8 cellular contexts compared by ENCODE assay signal in the genomic region with DNA sequence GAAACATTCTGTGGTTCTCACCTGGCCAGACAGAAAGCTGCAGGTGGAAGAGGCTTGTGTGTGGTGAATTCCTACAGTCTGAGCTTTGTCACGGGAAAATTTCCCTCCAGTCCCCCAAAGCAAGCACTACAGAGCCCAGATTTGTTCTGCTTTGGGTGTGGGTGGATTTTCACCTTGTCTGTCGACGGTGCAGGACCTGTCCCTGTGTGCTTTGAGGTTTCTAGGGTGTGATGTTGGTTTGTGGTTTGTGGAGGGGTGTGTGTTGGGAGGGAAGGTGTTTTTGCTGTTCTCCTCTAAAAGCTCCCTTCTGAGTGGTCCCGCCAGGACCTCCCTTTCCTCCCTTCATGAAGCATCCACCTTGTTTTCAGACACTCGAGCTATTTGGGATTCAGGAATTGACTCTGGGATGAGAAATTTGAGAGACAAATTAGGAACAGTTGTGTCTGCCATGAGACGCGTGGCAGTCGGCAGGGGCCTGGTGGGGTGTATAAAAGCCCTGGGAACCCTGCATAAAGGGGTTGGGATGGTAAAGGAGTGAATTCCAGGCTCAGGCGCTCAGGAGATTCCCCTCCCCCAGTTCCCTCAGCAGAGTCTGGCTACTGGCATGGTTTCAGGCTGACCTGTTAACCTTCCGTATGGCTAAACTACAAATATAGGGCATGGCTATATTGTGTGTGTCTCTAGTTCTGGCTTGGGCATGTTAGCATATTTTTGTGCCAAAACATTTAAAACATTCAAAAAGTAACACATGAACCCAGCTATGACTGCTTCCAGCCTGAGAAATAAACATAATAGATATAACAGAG.
DNase-seq lines count a peak whose midpoint lies in the region; ATAC-seq and TF ChIP-seq lines count a peak whose summit lies in the region.

No MANE protein-coding gene starts in this region.

- intact Hi-C loops in CD14-positive monocyte (cut with micrococcal nuclease) = no loop called here
- intact Hi-C loops in activated naive CD4-positive, alpha-beta T cell treated with anti-CD3 and anti-CD28 coated beads for 36 hours (cut with micrococcal nuclease) = loop anchor here (1.0 to 5.0 kb wide), 8 partner anchors 23 to 1072 kb away; partner anchors contain the start of genes HJURP, INPP5D and USP40

- H3K36me3 Mint-ChIP-seq in CD14-positive monocyte = peaks cover 70 to 90% of the 10 kb centered on the region in 2 donors
- H3K36me3 Mint-ChIP-seq in activated naive CD4-positive, alpha-beta T cell treated with anti-CD3 and anti-CD28 coated beads for 36 hours (ENCODE audit: low read depth) = peaks cover 3% of the 10 kb centered on the region

- H3K79me2 ChIP-seq in mesendoderm (ENCODE audit: control insufficient read depth, insufficient read depth, low read length) = no peaks in the 10 kb centered on the region

- no peak overlapping the region for H4K8ac ChIP-seq in mesendoderm (ENCODE audit: low read depth, low read length)

- no peak overlapping the region for H4K5ac ChIP-seq in mesendoderm (ENCODE audit: low read length)

- H3K23ac ChIP-seq in mesendoderm (ENCODE audit: low read length) = peak overlapping the region; percentile 73

- peaks cover 35% of the 10 kb centered on the region for H3K4me1 Mint-ChIP-seq in CD14-positive monocyte
- H3K4me1 Mint-ChIP-seq in activated naive CD4-positive, alpha-beta T cell treated with anti-CD3 and anti-CD28 coated beads for 36 hours (ENCODE audit: low read depth) = peaks cover 95% of the 10 kb centered on the region

- no peak overlapping the region for H2BK120ac ChIP-seq in mesendoderm (ENCODE audit: low read depth, low read length)

- DNase-seq in CD14-positive monocyte (ENCODE audit: low spot score) (no peak), mesendoderm (peak; percentile 45), NCI-H526 treated with DMSO at 0.1 percent for 48 hours (lab: John Stamatoyannopoulos, UW) (no peak), GDM1 (lab: John Stamatoyannopoulos, UW) (no peak)
- DNase-seq in activated naive CD4-positive, alpha-beta T cell treated with anti-CD3 and anti-CD28 coated beads for 36 hours = peak; percentile 82

- H3K4ac ChIP-seq in mesendoderm (ENCODE audit: low read depth, low read length) = no peak overlapping the region

- no peak overlapping the region for H3K4me2 ChIP-seq in mesendoderm (ENCODE audit: low read length)

- no peak overlapping the region for H2AK5ac ChIP-seq in mesendoderm (ENCODE audit: low read length)

- peak overlapping the region in 1 of 2 donors; percentile 18 for H3K4me3 Mint-ChIP-seq in CD14-positive monocyte
- peak overlapping the region; percentile 67 for H3K4me3 Mint-ChIP-seq in activated naive CD4-positive, alpha-beta T cell treated with anti-CD3 and anti-CD28 coated beads for 36 hours

- no peaks in the 10 kb centered on the region for H3K36me3 ChIP-seq in mesendoderm (ENCODE audit: control insufficient read depth, insufficient read depth, low read length)

- no peak overlapping the region for H3K18ac ChIP-seq in mesendoderm (ENCODE audit: low read length)

- H2BK15ac ChIP-seq in mesendoderm (replicated peaks; ENCODE audit: low read depth) = no peak overlapping the region

- no peak overlapping the region for H3K9ac ChIP-seq in mesendoderm (ENCODE audit: low read length)

- H3K27ac Mint-ChIP-seq in CD14-positive monocyte = peak overlapping the region in 6 of 7 donors; percentile 28 to 93 (median 36)
- peak overlapping the region; percentile 88 for H3K27ac Mint-ChIP-seq in activated naive CD4-positive, alpha-beta T cell treated with anti-CD3 and anti-CD28 coated beads for 36 hours

- WGBS in mesendoderm (ENCODE audit: extremely low coverage, insufficient coverage, low lambda C conversion rate) = no CpG with 5 or more reads among the region's 10 CpGs

- H3K4me1 ChIP-seq in mesendoderm (ENCODE audit: control insufficient read depth, low read depth, low read length) = peaks cover 7% of the 10 kb centered on the region

- no peak overlapping the region for H3K4me3 ChIP-seq in mesendoderm (ENCODE audit: low read length)

- H3K79me1 ChIP-seq in mesendoderm (ENCODE audit: low read length) = peaks cover 5% of the 10 kb centered on the region

- CTCF ChIA-PET in activated naive CD4-positive, alpha-beta T cell treated with anti-CD3 and anti-CD28 coated beads for 36 hours (lab: Charles Lee) = interaction anchor here (0.6 to 3.5 kb wide), 10 partner anchors 7 to 180 kb away, joined by 3 to 24 read pairs (median 6); partner anchors contain the start of gene DGKD

- no peak overlapping the region for H2BK5ac ChIP-seq in mesendoderm (ENCODE audit: low read length)

- ATAC-seq in HG02884 (IDR thresholded peaks at IDR 0.05; ENCODE audit: unreplicated experiment) (peak; percentile 24), HG03442 (IDR thresholded peaks at IDR 0.05; ENCODE audit: unreplicated experiment) (no peak), GM21526 (IDR thresholded peaks at IDR 0.05; ENCODE audit: low FRiP score, unreplicated experiment) (no peak)

- H3K27me3 Mint-ChIP-seq in CD14-positive monocyte (ENCODE audit: low read depth in 3 of 3) = peaks cover 0 to 2% (median 0%) of the 10 kb centered on the region in 3 donors
- H3K27me3 Mint-ChIP-seq in activated naive CD4-positive, alpha-beta T cell treated with anti-CD3 and anti-CD28 coated beads for 36 hours (ENCODE audit: low read depth) = no peaks in the 10 kb centered on the region

- H3K27me3 ChIP-seq in mesendoderm (ENCODE audit: insufficient read depth, low read length, poor library complexity) = no peaks in the 10 kb centered on the region

- no peak for TF ChIP-seq CTCF in CD14-positive monocyte (IDR thresholded peaks at IDR 0.05)

- peaks cover 0 to 12% (median 4%) of the 10 kb centered on the region in 7 donors for H3K9me3 Mint-ChIP-seq in CD14-positive monocyte
- no peaks in the 10 kb centered on the region for H3K9me3 Mint-ChIP-seq in activated naive CD4-positive, alpha-beta T cell treated with anti-CD3 and anti-CD28 coated beads for 36 hours

- H3K56ac ChIP-seq in mesendoderm (ENCODE audit: low read length) = no peak overlapping the region

- no peak overlapping the region for H3K27ac ChIP-seq in mesendoderm (ENCODE audit: low read depth, low read length)

Comparison
In these comparisons a context has a peak if more than half of its experiments do, and no peak if none do; other contexts are left out.
1. DNase-seq: peak in activated naive CD4-positive, alpha-beta T cell treated with anti-CD3 and anti-CD28 coated beads for 36 hours (single experiment) and mesendoderm (single experiment); none in CD14-positive monocyte (single experiment), NCI-H526 treated with DMSO at 0.1 percent for 48 hours (single experiment) and GDM1 (single experiment).